2 cellular contexts compared by ENCODE assay signal in the genomic region with DNA sequence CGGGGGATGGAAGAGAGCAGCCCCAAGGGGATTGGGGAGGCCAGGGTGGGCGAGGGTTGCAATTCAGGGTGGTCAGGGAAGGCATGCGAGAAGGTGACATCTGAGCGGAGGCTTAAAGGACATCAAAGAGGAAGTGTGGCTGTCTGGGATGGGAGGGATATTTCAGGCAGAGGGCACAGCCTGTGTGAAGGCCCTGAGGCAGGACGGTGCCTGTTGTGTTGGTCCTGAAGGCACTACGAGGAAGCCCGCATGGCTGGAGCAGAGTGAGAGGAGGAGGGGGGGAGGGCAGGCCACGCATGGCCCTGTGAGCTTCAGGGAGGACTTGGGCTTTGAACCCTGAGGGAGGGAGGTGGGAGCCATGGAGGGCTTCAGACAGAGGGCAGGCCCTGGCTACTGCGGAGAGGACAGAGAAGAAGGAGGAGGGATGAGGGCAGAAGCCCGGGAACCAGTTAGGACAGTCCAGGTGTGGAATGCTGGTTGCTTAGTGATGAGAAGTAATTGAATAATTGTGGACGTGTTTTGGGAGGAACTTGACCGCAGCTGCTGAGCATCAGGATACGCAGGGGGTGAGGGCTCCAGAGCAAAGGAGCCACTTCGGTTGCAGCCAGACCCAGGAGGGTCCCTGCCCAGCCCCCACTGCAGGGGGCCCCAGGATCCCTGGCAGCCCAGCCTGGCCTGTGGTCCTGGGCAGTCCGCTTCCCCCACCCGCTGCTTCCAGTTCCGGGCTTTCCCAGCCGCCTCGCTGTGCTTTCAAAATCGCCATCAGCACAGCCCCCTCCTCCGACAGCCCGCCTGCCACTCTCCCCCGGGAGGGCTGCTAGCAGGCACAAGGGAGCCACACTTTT.
TF ChIP-seq lines count a peak whose summit lies in the region.

No MANE protein-coding gene starts in this region.

TF ChIP-seq in IMR-90, 13 proteins besides CTCF, POLR2A, EP300 and RAD21:
- TF ChIP-seq MXI1 (IDR thresholded peaks at IDR 0.05; ENCODE audit: borderline replicate concordance, low read depth, low read length): no peak
- TF ChIP-seq BHLHE40 (IDR thresholded peaks at IDR 0.05; ENCODE audit: low read depth, low read length): no peak
- no peak for TF ChIP-seq CEBPB (IDR thresholded peaks at IDR 0.05; ENCODE audit: low read depth, low read length)
- TF ChIP-seq MAZ (IDR thresholded peaks at IDR 0.05; ENCODE audit: borderline replicate concordance, low read depth, low read length): peak; percentile 61; the same call in 1 of the 2 replicates

TF ChIP-seq in WTC11, 78 proteins besides CTCF, POLR2A, EP300 and RAD21 (continues in another document):
- TF ChIP-seq MLX (CRISPR knock-in tag; IDR thresholded peaks at IDR 0.05) (no peak), ARID4B (CRISPR knock-in tag; IDR thresholded peaks at IDR 0.05; ENCODE audit: borderline replicate concordance) (peak; percentile 48; the same call in 1 of the 2 replicates), ZBTB43 (CRISPR knock-in tag; IDR thresholded peaks at IDR 0.05) (no peak), MYBL2 (CRISPR knock-in tag; IDR thresholded peaks at IDR 0.05) (0 out of 2 replicates have a peak, but pooled peaks have one; percentile 39), TEAD1 (CRISPR knock-in tag; IDR thresholded peaks at IDR 0.05) (peak; percentile 70; the same call in 1 of the 2 replicates), ZNF423 (CRISPR knock-in tag; IDR thresholded peaks at IDR 0.05) (peak; percentile 100), NFE2L1 (CRISPR knock-in tag; IDR thresholded peaks at IDR 0.05) (no peak), USF1 (CRISPR knock-in tag; IDR thresholded peaks at IDR 0.05) (peak; percentile 42), TP53 (CRISPR knock-in tag; IDR thresholded peaks at IDR 0.05) (0 out of 2 replicates have a peak, but pooled peaks have one; percentile 31), SP1 (CRISPR knock-in tag; conservative IDR thresholded peaks at IDR 0.05) (peak; percentile 84), ZNF138 (CRISPR knock-in tag; conservative IDR thresholded peaks at IDR 0.05) (peak; percentile 23; the same call in 1 of the 2 replicates), ZNF219 (CRISPR knock-in tag; IDR thresholded peaks at IDR 0.05; ENCODE audit: borderline replicate concordance) (0 out of 2 replicates have a peak, but pooled peaks have one; percentile 57), ZNF416 (CRISPR knock-in tag; IDR thresholded peaks at IDR 0.05) (0 out of 2 replicates have a peak, but pooled peaks have one; percentile 67), CBFB (CRISPR knock-in tag; IDR thresholded peaks at IDR 0.05; ENCODE audit: low read depth) (no peak), MAX (CRISPR knock-in tag; IDR thresholded peaks at IDR 0.05) (peak; percentile 56), ZNF232 (CRISPR knock-in tag; IDR thresholded peaks at IDR 0.05) (peak; percentile 54; the same call in 1 of the 2 replicates), NR1H2 (CRISPR knock-in tag; IDR thresholded peaks at IDR 0.05) (no peak), ZNF121 (CRISPR knock-in tag; IDR thresholded peaks at IDR 0.05) (peak; percentile 50; the same call in 1 of the 2 replicates), RELA (CRISPR knock-in tag; IDR thresholded peaks at IDR 0.05; ENCODE audit: borderline replicate concordance) (no peak), E2F1 (CRISPR knock-in tag; IDR thresholded peaks at IDR 0.05) (no peak), GTF2I (CRISPR knock-in tag; conservative IDR thresholded peaks at IDR 0.05) (peak; percentile 98), FOXP4 (CRISPR knock-in tag; IDR thresholded peaks at IDR 0.05) (peak; percentile 92)
- TF ChIP-seq, protein P1, sequence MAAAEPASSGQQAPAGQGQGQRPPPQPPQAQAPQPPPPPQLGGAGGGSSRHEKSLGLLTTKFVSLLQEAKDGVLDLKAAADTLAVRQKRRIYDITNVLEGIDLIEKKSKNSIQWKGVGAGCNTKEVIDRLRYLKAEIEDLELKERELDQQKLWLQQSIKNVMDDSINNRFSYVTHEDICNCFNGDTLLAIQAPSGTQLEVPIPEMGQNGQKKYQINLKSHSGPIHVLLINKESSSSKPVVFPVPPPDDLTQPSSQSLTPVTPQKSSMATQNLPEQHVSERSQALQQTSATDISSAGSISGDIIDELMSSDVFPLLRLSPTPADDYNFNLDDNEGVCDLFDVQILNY (CRISPR knock-in tag; IDR thresholded peaks at IDR 0.05): 0 out of 2 replicates have a peak, but pooled peaks have one; percentile 54
- TF ChIP-seq, protein P2, sequence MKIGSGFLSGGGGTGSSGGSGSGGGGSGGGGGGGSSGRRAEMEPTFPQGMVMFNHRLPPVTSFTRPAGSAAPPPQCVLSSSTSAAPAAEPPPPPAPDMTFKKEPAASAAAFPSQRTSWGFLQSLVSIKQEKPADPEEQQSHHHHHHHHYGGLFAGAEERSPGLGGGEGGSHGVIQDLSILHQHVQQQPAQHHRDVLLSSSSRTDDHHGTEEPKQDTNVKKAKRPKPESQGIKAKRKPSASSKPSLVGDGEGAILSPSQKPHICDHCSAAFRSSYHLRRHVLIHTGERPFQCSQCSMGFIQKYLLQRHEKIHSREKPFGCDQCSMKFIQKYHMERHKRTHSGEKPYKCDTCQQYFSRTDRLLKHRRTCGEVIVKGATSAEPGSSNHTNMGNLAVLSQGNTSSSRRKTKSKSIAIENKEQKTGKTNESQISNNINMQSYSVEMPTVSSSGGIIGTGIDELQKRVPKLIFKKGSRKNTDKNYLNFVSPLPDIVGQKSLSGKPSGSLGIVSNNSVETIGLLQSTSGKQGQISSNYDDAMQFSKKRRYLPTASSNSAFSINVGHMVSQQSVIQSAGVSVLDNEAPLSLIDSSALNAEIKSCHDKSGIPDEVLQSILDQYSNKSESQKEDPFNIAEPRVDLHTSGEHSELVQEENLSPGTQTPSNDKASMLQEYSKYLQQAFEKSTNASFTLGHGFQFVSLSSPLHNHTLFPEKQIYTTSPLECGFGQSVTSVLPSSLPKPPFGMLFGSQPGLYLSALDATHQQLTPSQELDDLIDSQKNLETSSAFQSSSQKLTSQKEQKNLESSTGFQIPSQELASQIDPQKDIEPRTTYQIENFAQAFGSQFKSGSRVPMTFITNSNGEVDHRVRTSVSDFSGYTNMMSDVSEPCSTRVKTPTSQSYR (CRISPR knock-in tag; IDR thresholded peaks at IDR 0.05): peak; percentile 56; the same call in 1 of the 2 replicates
- TF ChIP-seq, protein P3, sequence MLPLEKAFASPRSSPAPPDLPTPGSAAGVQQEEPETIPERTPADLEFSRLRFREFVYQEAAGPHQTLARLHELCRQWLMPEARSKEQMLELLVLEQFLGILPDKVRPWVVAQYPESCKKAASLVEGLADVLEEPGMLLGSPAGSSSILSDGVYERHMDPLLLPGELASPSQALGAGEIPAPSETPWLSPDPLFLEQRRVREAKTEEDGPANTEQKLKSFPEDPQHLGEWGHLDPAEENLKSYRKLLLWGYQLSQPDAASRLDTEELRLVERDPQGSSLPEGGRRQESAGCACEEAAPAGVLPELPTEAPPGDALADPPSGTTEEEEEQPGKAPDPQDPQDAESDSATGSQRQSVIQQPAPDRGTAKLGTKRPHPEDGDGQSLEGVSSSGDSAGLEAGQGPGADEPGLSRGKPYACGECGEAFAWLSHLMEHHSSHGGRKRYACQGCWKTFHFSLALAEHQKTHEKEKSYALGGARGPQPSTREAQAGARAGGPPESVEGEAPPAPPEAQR (CRISPR knock-in tag; IDR thresholded peaks at IDR 0.05): 0 out of 2 replicates have a peak, but pooled peaks have one; percentile 40
- TF ChIP-seq, protein P4, sequence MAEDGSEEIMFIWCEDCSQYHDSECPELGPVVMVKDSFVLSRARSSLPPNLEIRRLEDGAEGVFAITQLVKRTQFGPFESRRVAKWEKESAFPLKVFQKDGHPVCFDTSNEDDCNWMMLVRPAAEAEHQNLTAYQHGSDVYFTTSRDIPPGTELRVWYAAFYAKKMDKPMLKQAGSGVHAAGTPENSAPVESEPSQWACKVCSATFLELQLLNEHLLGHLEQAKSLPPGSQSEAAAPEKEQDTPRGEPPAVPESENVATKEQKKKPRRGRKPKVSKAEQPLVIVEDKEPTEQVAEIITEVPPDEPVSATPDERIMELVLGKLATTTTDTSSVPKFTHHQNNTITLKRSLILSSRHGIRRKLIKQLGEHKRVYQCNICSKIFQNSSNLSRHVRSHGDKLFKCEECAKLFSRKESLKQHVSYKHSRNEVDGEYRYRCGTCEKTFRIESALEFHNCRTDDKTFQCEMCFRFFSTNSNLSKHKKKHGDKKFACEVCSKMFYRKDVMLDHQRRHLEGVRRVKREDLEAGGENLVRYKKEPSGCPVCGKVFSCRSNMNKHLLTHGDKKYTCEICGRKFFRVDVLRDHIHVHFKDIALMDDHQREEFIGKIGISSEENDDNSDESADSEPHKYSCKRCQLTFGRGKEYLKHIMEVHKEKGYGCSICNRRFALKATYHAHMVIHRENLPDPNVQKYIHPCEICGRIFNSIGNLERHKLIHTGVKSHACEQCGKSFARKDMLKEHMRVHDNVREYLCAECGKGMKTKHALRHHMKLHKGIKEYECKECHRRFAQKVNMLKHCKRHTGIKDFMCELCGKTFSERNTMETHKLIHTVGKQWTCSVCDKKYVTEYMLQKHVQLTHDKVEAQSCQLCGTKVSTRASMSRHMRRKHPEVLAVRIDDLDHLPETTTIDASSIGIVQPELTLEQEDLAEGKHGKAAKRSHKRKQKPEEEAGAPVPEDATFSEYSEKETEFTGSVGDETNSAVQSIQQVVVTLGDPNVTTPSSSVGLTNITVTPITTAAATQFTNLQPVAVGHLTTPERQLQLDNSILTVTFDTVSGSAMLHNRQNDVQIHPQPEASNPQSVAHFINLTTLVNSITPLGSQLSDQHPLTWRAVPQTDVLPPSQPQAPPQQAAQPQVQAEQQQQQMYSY (CRISPR knock-in tag; IDR thresholded peaks at IDR 0.05): peak; percentile 99
